Comparison of ENCODE assay signal across 14 cellular contexts in the genomic region with DNA sequence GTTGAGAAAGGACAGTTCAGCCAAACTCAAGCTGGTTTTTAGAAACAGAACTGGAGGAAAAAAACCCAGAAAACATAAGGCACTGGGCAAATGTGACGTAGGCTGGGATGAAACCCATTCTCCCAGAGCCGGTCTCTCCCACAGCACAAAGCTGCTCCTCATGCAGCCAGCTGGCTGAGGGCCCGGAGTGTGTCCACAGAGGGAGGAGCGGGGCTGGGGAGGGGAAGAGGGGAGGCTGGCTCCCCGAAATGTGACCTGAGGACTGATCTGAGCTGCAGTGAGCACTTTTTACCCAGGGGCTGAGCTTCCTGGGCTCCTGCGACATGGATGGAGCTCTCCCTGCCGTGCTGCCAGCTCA. TPM values are rescaled to one million over a fixed set of nuclear protein-coding genes. Genes with fewer than 3 reads are reported as not detected.
DNase-seq lines count a peak whose midpoint lies in the region; ATAC-seq and TF ChIP-seq lines count a peak whose summit lies in the region.
"Had no signal": no experiment of that assay in that cellular context is flagged by ENCODE, and none has a peak within 500 bp of the region (broad histone marks: within the 10 kb centered on the region; RNA-seq: fewer than 3 reads in every experiment).

No MANE protein-coding gene starts in this region.

- H3K4me3 ChIP-seq in body of pancreas (no peak overlapping the region), fibroblast of the aortic adventitia (ENCODE audit: low read depth, low read length) (no peak overlapping the region), testis (no peak overlapping the region), gastrocnemius medialis (no peak overlapping the region)

- intact Hi-C loops in body of pancreas (cut with DNase I) (no loop called here), testis (cut with DNase I; ENCODE audit: low total_unique reads) (no loop called here), gastrocnemius medialis (cut with DNase I; ENCODE audit: low total_unique reads) (no loop called here)

- H3K4me1 ChIP-seq in body of pancreas (no peaks in the 10 kb centered on the region), testis (no peaks in the 10 kb centered on the region), gastrocnemius medialis (peaks cover 0 to 18% of the 10 kb centered on the region in 2 donors)

- in situ Hi-C loops in gastrocnemius medialis (cut with MboI; ENCODE audit: low sequenced_read_pairs in 4 of 4), result loop anchor here in 1 of 4 donors (25.0 kb wide), 1 partner anchor 719 kb away; no protein-coding TSS in a partner anchor

- H3K9me3 ChIP-seq in body of pancreas (no peaks in the 10 kb centered on the region), testis (no peaks in the 10 kb centered on the region), gastrocnemius medialis (no peaks in the 10 kb centered on the region)

- 87 to 89% methylated on average over 7 of the region's 7 CpGs for WGBS in body of pancreas, 2 donors
- WGBS in testis, 2 donors, result 62 to 64% methylated on average over 7 of the region's 7 CpGs

- TF ChIP-seq POLR2A in body of pancreas (IDR thresholded peaks at IDR 0.05) (no peak), testis (IDR thresholded peaks at IDR 0.05) (no peak), gastrocnemius medialis (IDR thresholded peaks at IDR 0.05) (no peak)

- no peaks in the 10 kb centered on the region for H3K27me3 ChIP-seq in body of pancreas
- H3K27me3 ChIP-seq in testis, result no peaks in the 10 kb centered on the region
- no peaks in the 10 kb centered on the region for H3K27me3 ChIP-seq in gastrocnemius medialis

- ATAC-seq in body of pancreas (peak; percentile 60), gastrocnemius medialis (no peak)
- ATAC-seq: T-helper 17 cell had no signal

- no peaks in the 10 kb centered on the region for H3K36me3 ChIP-seq in body of pancreas (replicated peaks in 1 of 2; ENCODE audit: insufficient read depth in 1 of 2, low read depth in 2 of 2)
- no peaks in the 10 kb centered on the region for H3K36me3 ChIP-seq in testis (ENCODE audit: low read depth, missing control alignments)
- peaks cover 0 to 18% of the 10 kb centered on the region in 2 donors for H3K36me3 ChIP-seq in gastrocnemius medialis

- TF ChIP-seq CTCF in body of pancreas (IDR thresholded peaks at IDR 0.05) (no peak), fibroblast of the aortic adventitia (IDR thresholded peaks at IDR 0.05; ENCODE audit: insufficient read depth, low read length) (no peak), testis (IDR thresholded peaks at IDR 0.05) (no peak), gastrocnemius medialis (IDR thresholded peaks at IDR 0.05 in 4 of 5, conservative IDR thresholded peaks at IDR 0.05 in 1 of 5) (no peak)

- DNase-seq in body of pancreas (peak in 2 of 4 donors; percentile 30 to 35), fibroblast of the aortic adventitia (ENCODE audit: low read depth) (peak; percentile 56), medulla oblongata (ENCODE audit: extremely low spot score) (peak; percentile 97), testis (peak; percentile 70), epidermal melanocyte (ENCODE audit: insufficient read length, low spot score) (no peak), gastrocnemius medialis (no peak), DMS 273 treated with DMSO at 0.1 percent for 48 hours (lab: John Stamatoyannopoulos, UW) (no peak)
- DNase-seq in activated T-cell treated with anti-CD3 and anti-CD28 coated beads, Interleukin-2, amount 50 U/mL, for 48 hours, result no peak
- DNase-seq: activated T-cell treated with anti-CD3 and anti-CD28 coated beads, Interleukin-2, amount 50 U/mL, for 24 hours; NCI-H1105 treated with DMSO at 0.1 percent for 48 hours; stimulated activated CD4-positive, alpha-beta T cell treated with anti-CD3 and anti-CD28 coated beads, Interleukin-2, amount 100 ng/mL, for 48 hours; T-helper 17 cell had no signal

- H3K27ac ChIP-seq in body of pancreas, result no peak overlapping the region
- peak overlapping the region in 1 of 2 donors; percentile 59 for H3K27ac ChIP-seq in testis
- no peak overlapping the region for H3K27ac ChIP-seq in gastrocnemius medialis
- H3K27ac ChIP-seq: RWPE1 had no signal

RNA-seq across cellular contexts. Expression of a gene that starts 20.8 kb away (rescaled TPM):
- total RNA-seq in body of pancreas, result 1 to 10 TPM in 1 of 2 donors, under 1 TPM in 1; 0.52 to 7.3 TPM
- 1.6 and 3.0 TPM in 2 replicates for total RNA-seq in fibroblast of the aortic adventitia (ENCODE audit: low replicate concordance)
- 1 to 10 TPM; 2.0 to 2.8 TPM for total RNA-seq in testis
- polyA plus RNA-seq in testis (ENCODE audit: insufficient read depth, low read depth, low replicate concordance), result 0.91 TPM
- under 1 TPM in 2 of 4 donors, not detected in 2; 0.07 to 0.10 TPM for total RNA-seq in gastrocnemius medialis
- total RNA-seq: T-helper 17 cell had no signal

RNA-seq across cellular contexts. Expression of a gene that starts 23.9 kb away (rescaled TPM):
- 10 to 100 TPM; 16.9 to 35.6 TPM for total RNA-seq in body of pancreas
- 5.7 and 15.9 TPM in 2 replicates for total RNA-seq in fibroblast of the aortic adventitia (ENCODE audit: low replicate concordance)
- 10 to 100 TPM; 45.0 to 55.6 TPM for total RNA-seq in testis
- polyA plus RNA-seq in testis (ENCODE audit: insufficient read depth, low read depth, low replicate concordance), result 42.2 TPM
- total RNA-seq in gastrocnemius medialis, result 10 to 100 TPM; 10.9 to 31.2 (median 16.0) TPM

RNA-seq across cellular contexts. Expression of a gene that starts 35.5 kb away (rescaled TPM):
- total RNA-seq in body of pancreas, result under 1 TPM; 0.66 to 0.78 TPM
- total RNA-seq in fibroblast of the aortic adventitia (ENCODE audit: low replicate concordance), result 5.2 TPM in 1 of 2 replicates, not detected in the other
- total RNA-seq in testis, result 10 to 100 TPM in 1 of 2 donors, 1 to 10 TPM in 1; 7.6 to 11.2 TPM
- 3.9 TPM for polyA plus RNA-seq in testis (ENCODE audit: insufficient read depth, low read depth, low replicate concordance)
- 1 to 10 TPM in 1 of 4 donors, under 1 TPM in 3; 0.17 to 1.0 (median 0.29) TPM for total RNA-seq in gastrocnemius medialis
- total RNA-seq: NCI-H460, T-helper 17 cell had no signal

RNA-seq across cellular contexts. Expression of a gene that starts 47.2 kb away (rescaled TPM):
- total RNA-seq in body of pancreas (under 1 TPM in 1 of 2 donors, not detected in 1; 0.52 TPM), fibroblast of the aortic adventitia (ENCODE audit: low replicate concordance) (0.90 and 5.8 TPM in 2 replicates), testis (1 to 10 TPM; 4.6 to 5.9 TPM), gastrocnemius medialis (1 to 10 TPM; 2.0 to 5.9 (median 3.3) TPM)
- 1.4 TPM for polyA plus RNA-seq in testis (ENCODE audit: insufficient read depth, low read depth, low replicate concordance)

Comparison
In these comparisons a context has a peak if more than half of its experiments do, and no peak if none do; other contexts are left out.
1. DNase-seq: peak in fibroblast of the aortic adventitia (single experiment), medulla oblongata (single experiment) and testis (single experiment); none in activated T-cell treated with anti-CD3 and anti-CD28 coated beads, Interleukin-2, amount 50 U/mL, for 48 hours (0 of 2), epidermal melanocyte (single experiment), gastrocnemius medialis (0 of 2) and DMS 273 treated with DMSO at 0.1 percent for 48 hours (single experiment).